In genomic region chr2:146818122-146818521, GRCh38 we compare ENCODE assay signal across 22 cellular contexts.
DNase-seq lines count a peak whose midpoint lies in the region; ATAC-seq and TF ChIP-seq lines count a peak whose summit lies in the region.
"Had no signal": no experiment of that assay in that cellular context is flagged by ENCODE, and none has a peak within 500 bp of the region (broad histone marks: within the 10 kb centered on the region; RNA-seq: fewer than 3 reads in every experiment).

No MANE protein-coding gene starts in this region.

- no peak for TF ChIP-seq CTCF in choroid plexus epithelial cell (conservative IDR thresholded peaks at IDR 0.05; ENCODE audit: low read depth, low read length)
- no peak for TF ChIP-seq CTCF in foreskin fibroblast (IDR thresholded peaks at IDR 0.05; ENCODE audit: low read depth, low read length)

- no peak overlapping the region for H3K4me3 ChIP-seq in choroid plexus epithelial cell (ENCODE audit: low read depth, low read length)
- no peak overlapping the region for H3K4me3 ChIP-seq in foreskin fibroblast (ENCODE audit: low read depth in 1 of 2, low read length in 2 of 2)
- H3K4me3 ChIP-seq: BLaER1, GM12878, K562, upper lobe of right lung had no signal

- no peak for ATAC-seq in HG03097 (IDR thresholded peaks at IDR 0.05; ENCODE audit: low FRiP score, unreplicated experiment)
- ATAC-seq: K562, left cardiac atrium, upper lobe of right lung had no signal

- peak; percentile 17 for DNase-seq in AG08395 (ENCODE audit: low spot score)
- peak; percentile 56 for DNase-seq in LHCN-M2 (ENCODE audit: low read depth)
- DNase-seq in choroid plexus epithelial cell (ENCODE audit: low read depth): peak; percentile 59
- peak; percentile 35 to 74 for DNase-seq in foreskin fibroblast
- DNase-seq in C1 segment of cervical spinal cord (lab: John Stamatoyannopoulos, UW): no peak
- no peak for DNase-seq in effector CD4-positive, alpha-beta T cell
- DNase-seq in activated naive CD4-positive, alpha-beta T cell treated with Interleukin-2 at 50 U/mL for 16 hours: no peak
- DNase-seq: activated CD4-positive, alpha-beta T cell treated with anti-CD3 and anti-CD28 coated beads for 1 hour; activated naive CD8-positive, alpha-beta T cell treated with anti-CD3 and anti-CD28 coated beads for 36 hours; foreskin melanocyte; left cardiac atrium; MV-4-11; NCI-H1694 treated with DMSO at 0.1 percent for 48 hours; nephron progenitor cell; NK-92 treated with Interleukin-12 subunit alpha and Interleukin-12 subunit beta, amount 100 ng/mL, for 24 hours; RPMI8226; stimulated activated CD4-positive, alpha-beta T cell treated with anti-CD3 and anti-CD28 coated beads, Interleukin-2, amount 100 ng/mL, for 48 hours; upper lobe of right lung had no signal

Comparison
In these comparisons a context has a peak if more than half of its experiments do, and no peak if none do; other contexts are left out.
1. DNase-seq: peak in AG08395 (single experiment), LHCN-M2 (single experiment), choroid plexus epithelial cell (single experiment) and foreskin fibroblast (2 of 2); none in C1 segment of cervical spinal cord (0 of 14), effector CD4-positive, alpha-beta T cell (single experiment) and activated naive CD4-positive, alpha-beta T cell treated with Interleukin-2 at 50 U/mL for 16 hours (single experiment).